ENCODE assay signal across 9 cellular contexts in the genomic region with DNA sequence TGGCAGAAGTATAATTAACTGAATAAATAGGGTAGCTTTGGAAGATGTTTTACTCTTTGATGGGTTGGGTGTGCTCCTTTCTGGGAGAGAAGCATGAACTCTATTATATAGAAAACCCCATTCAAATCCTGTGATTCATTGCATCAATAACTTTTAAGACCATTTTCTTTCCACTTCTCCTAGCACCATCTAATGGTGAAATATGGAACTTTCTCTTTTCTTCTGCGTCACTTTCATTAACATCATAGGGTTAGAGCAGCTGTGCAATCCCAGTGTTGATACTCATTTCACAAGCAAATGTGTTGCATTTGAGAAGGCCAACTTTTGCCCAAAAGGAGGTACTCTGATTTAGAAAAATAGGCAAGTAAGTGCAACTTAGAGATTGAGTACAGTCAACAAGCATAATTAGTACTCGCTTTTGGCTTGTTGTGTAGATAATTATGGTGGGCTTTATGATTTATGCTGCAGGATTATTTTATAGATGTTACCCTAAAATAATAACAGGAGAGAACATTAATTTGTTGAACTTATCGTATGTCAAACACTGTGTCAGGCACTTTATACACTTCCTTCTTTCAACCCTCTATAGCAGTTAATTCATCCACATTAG.
A peak's percentile ranks its signal among the peaks of the same experiment; 100 is the strongest.
DNase-seq lines count a peak whose midpoint lies in the region; ATAC-seq and TF ChIP-seq lines count a peak whose summit lies in the region.
"Had no signal": no experiment of that assay in that cellular context is flagged by ENCODE, and none has a peak within 500 bp of the region (broad histone marks: within the 10 kb centered on the region; RNA-seq: fewer than 3 reads in every experiment).

No MANE protein-coding gene starts in this region.

- no peaks in the 10 kb centered on the region for H3K27me3 ChIP-seq in gastroesophageal sphincter

- no peaks in the 10 kb centered on the region for H3K9me3 ChIP-seq in T-helper 17 cell (ENCODE audit: control insufficient read depth, low read length, poor library complexity, severe bottlenecking)
- H3K9me3 ChIP-seq in gastroesophageal sphincter = no peaks in the 10 kb centered on the region

- WGBS in gastroesophageal sphincter (ENCODE audit: low coverage in 1 of 2), 2 donors = 45 to 49% methylated on average over 3 of the region's 3 CpGs

- H3K4me3 ChIP-seq in AG10803 (ENCODE audit: low read length) (no peak overlapping the region), gastroesophageal sphincter (no peak overlapping the region)

- H3K27me3 Mint-ChIP-seq in T-helper 17 cell = peaks cover 50% of the 10 kb centered on the region
- H3K27me3 Mint-ChIP-seq in activated T-cell treated with anti-CD3 and anti-CD28 coated beads, Interleukin-2, amount 50 U/mL, for 24 hours = peaks cover 17% of the 10 kb centered on the region

- H3K4me1 ChIP-seq in gastroesophageal sphincter = peaks cover 4 to 52% (median 18%) of the 10 kb centered on the region in 3 donors

- H3K36me3 Mint-ChIP-seq in T-helper 17 cell (ENCODE audit: low read depth) = no peaks in the 10 kb centered on the region
- no peaks in the 10 kb centered on the region for H3K36me3 Mint-ChIP-seq in activated T-cell treated with anti-CD3 and anti-CD28 coated beads, Interleukin-2, amount 50 U/mL, for 24 hours (ENCODE audit: low read depth)
- H3K36me3 Mint-ChIP-seq: natural killer cell treated with Interleukin-12 subunit alpha and Interleukin-12 subunit beta and Interleukin-15 and Interleukin-18, amount 100 ng/mL, for 72 hours had no signal

- peak; percentile 79 for TF ChIP-seq CTCF in AG10803 (conservative IDR thresholded peaks at IDR 0.05; ENCODE audit: low read length)
- peak; percentile 55 to 86 (median 82) for TF ChIP-seq CTCF in gastroesophageal sphincter (IDR thresholded peaks at IDR 0.05)

- no peak overlapping the region for H3K4me3 Mint-ChIP-seq in T-helper 17 cell
- H3K4me3 Mint-ChIP-seq in activated T-cell treated with anti-CD3 and anti-CD28 coated beads, Interleukin-2, amount 50 U/mL, for 24 hours = no peak overlapping the region
- H3K4me3 Mint-ChIP-seq: natural killer cell treated with Interleukin-12 subunit alpha and Interleukin-12 subunit beta and Interleukin-15 and Interleukin-18, amount 100 ng/mL, for 72 hours had no signal

- no peak for TF ChIP-seq EP300 in gastroesophageal sphincter (IDR thresholded peaks at IDR 0.05)

- no peaks in the 10 kb centered on the region for H3K9me3 Mint-ChIP-seq in activated T-cell treated with anti-CD3 and anti-CD28 coated beads, Interleukin-2, amount 50 U/mL, for 24 hours
- H3K9me3 Mint-ChIP-seq: natural killer cell treated with Interleukin-12 subunit alpha and Interleukin-12 subunit beta and Interleukin-15 and Interleukin-18, amount 100 ng/mL, for 72 hours had no signal

- DNase-seq in AG10803 (ENCODE audit: low read depth) (peak; percentile 82), NCI-H146 treated with DMSO at 0.1 percent for 48 hours (lab: John Stamatoyannopoulos, UW; ENCODE audit: unreplicated experiment) (peak; percentile 34), T-helper 17 cell (no peak), putamen (ENCODE audit: low spot score) (peak; percentile 69)
- no peak for DNase-seq in activated T-cell treated with anti-CD3 and anti-CD28 coated beads, Interleukin-2, amount 50 U/mL, for 24 hours

- no peaks in the 10 kb centered on the region for H3K36me3 ChIP-seq in gastroesophageal sphincter

- ATAC-seq in GM18502 (IDR thresholded peaks at IDR 0.05; ENCODE audit: poor library complexity, unreplicated experiment) (peak; percentile 91), HG02852 (IDR thresholded peaks at IDR 0.05; ENCODE audit: unreplicated experiment) (peak; percentile 77), T-helper 17 cell (peak; percentile 75), gastroesophageal sphincter (peak; percentile 66)

- peak overlapping the region; percentile 43 to 52 (median 48) for H3K27ac ChIP-seq in gastroesophageal sphincter

- H3K27ac Mint-ChIP-seq in T-helper 17 cell = no peak overlapping the region
- no peak overlapping the region for H3K27ac Mint-ChIP-seq in activated T-cell treated with anti-CD3 and anti-CD28 coated beads, Interleukin-2, amount 50 U/mL, for 24 hours
- H3K27ac Mint-ChIP-seq: natural killer cell treated with Interleukin-12 subunit alpha and Interleukin-12 subunit beta and Interleukin-15 and Interleukin-18, amount 100 ng/mL, for 72 hours had no signal

- no peaks in the 10 kb centered on the region for H3K4me1 Mint-ChIP-seq in T-helper 17 cell
- H3K4me1 Mint-ChIP-seq in activated T-cell treated with anti-CD3 and anti-CD28 coated beads, Interleukin-2, amount 50 U/mL, for 24 hours (ENCODE audit: low read depth) = no peaks in the 10 kb centered on the region

- TF ChIP-seq POLR2A in gastroesophageal sphincter (IDR thresholded peaks at IDR 0.05) = no peak

Comparison
In these comparisons a context has a peak if more than half of its experiments do, and no peak if none do; other contexts are left out.
1. DNase-seq: peak in AG10803 (single experiment), NCI-H146 treated with DMSO at 0.1 percent for 48 hours (single experiment) and putamen (single experiment); none in T-helper 17 cell (0 of 3) and activated T-cell treated with anti-CD3 and anti-CD28 coated beads, Interleukin-2, amount 50 U/mL, for 24 hours (single experiment).
2. Peak in every context shown above with its lines, with median percentiles within 50 percentile points of each other: ATAC-seq.